Comparison of ENCODE assay signal across 8 cellular contexts in the genomic region with DNA sequence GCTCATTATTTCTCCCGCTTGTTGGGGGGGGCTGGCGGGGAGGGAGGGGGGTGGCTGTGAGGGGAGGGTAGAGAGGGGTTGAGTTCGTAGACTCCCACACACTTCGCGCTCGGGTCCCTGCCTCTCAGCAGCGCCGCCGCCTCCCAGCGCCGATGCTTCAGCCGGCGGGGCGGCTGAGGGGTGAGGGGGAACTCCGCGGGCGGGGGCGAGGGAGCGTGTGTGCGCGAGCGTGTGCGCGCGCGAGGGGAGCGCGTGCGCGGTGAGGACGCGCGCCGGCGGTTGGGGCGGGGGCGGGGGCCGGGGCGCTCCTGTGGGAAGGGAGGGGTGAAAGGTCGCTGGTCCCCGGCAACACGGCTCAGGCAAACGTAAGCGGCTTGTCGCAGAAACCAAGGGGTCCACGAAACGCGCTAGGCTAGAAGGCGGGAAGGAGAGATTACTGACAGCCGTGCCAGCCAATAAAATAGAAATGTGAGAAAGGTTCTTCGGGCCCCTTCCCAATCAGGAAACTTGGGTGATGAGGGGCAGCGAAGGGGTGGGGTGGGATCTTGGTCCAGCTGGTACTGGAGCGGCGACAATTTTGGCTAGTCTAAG. TPM values are rescaled to one million over a fixed set of nuclear protein-coding genes. Genes with fewer than 3 reads are reported as not detected.
DNase-seq lines count a peak whose midpoint lies in the region; ATAC-seq and TF ChIP-seq lines count a peak whose summit lies in the region.

No MANE protein-coding gene starts in this region.

- H3K9me3 Mint-ChIP-seq in progenitor cell of endocrine pancreas (ENCODE audit: low read depth): no peaks in the 10 kb centered on the region

- H3K4me1 Mint-ChIP-seq in progenitor cell of endocrine pancreas (ENCODE audit: low read depth): peaks cover 15% of the 10 kb centered on the region

- DNase-seq in AG09309 (ENCODE audit: low read depth) (no peak), NCI-H524 treated with DMSO at 0.1 percent for 48 hours (lab: John Stamatoyannopoulos, UW) (peak; percentile 100), astrocyte of the spinal cord (ENCODE audit: low read depth, low spot score) (peak; percentile 90), hypothalamus (lab: John Stamatoyannopoulos, UW) (peak; percentile 65 to 99 (median 92)), progenitor cell of endocrine pancreas (ENCODE audit: low spot score, unreplicated experiment) (peak; percentile 92)

- peaks cover 20% of the 10 kb centered on the region for H3K27me3 Mint-ChIP-seq in progenitor cell of endocrine pancreas

- peak overlapping the region; percentile 73 for H3K4me3 ChIP-seq in AG09309 (ENCODE audit: control insufficient read depth, low read depth, low read length)
- peak overlapping the region; percentile 78 for H3K4me3 ChIP-seq in astrocyte of the spinal cord (ENCODE audit: low read depth, low read length)

- H3K4me3 Mint-ChIP-seq in progenitor cell of endocrine pancreas (ENCODE audit: low read depth): peak overlapping the region; percentile 87

- H3K27ac Mint-ChIP-seq in progenitor cell of endocrine pancreas: peak overlapping the region; percentile 94

- no peaks in the 10 kb centered on the region for H3K36me3 Mint-ChIP-seq in progenitor cell of endocrine pancreas (ENCODE audit: insufficient read depth)

- TF ChIP-seq CTCF in AG09309 (IDR thresholded peaks at IDR 0.05; ENCODE audit: control insufficient read depth, insufficient read depth, low read depth, low read length, missing control alignments): no peak
- TF ChIP-seq CTCF in astrocyte of the spinal cord (IDR thresholded peaks at IDR 0.05; ENCODE audit: low read depth, low read length): no peak
- TF ChIP-seq CTCF in progenitor cell of endocrine pancreas (IDR thresholded peaks at IDR 0.05; ENCODE audit: unreplicated experiment): no peak

- peak; percentile 88 for ATAC-seq in HG02885 (IDR thresholded peaks at IDR 0.05; ENCODE audit: poor library complexity, unreplicated experiment)
- no peak for ATAC-seq in HG03280 (IDR thresholded peaks at IDR 0.05; ENCODE audit: unreplicated experiment)
- ATAC-seq in HG03439 (IDR thresholded peaks at IDR 0.05; ENCODE audit: unreplicated experiment): no peak

- in situ Hi-C loops in astrocyte of the spinal cord (cut with HindIII; ENCODE audit: low sequenced_read_pairs): no loop called here

RNA-seq across cellular contexts. Expression of gene NOVA1, which starts 0.3 kb away (rescaled TPM):
- total RNA-seq in progenitor cell of endocrine pancreas: 21.6 and 23.7 TPM in 2 replicates
